27 cellular contexts compared by ENCODE assay signal in genomic region chr14:92204792-92205191, GRCh38.
"Had no signal": no experiment of that assay in that cellular context is flagged by ENCODE, and none has a peak within 500 bp of the region (broad histone marks: within the 10 kb centered on the region; RNA-seq: fewer than 3 reads in every experiment).

No MANE protein-coding gene starts in this region.

- FAIRE-seq: colon, endometrium, endothelial cell of umbilical vein, frontal cortex had no signal

- DNase-seq: colonic mucosa; cortex of kidney; dermis blood vessel endothelial cell; dorsolateral prefrontal cortex; effector CD4-positive, alpha-beta T cell; effector CD8-positive, alpha-beta T cell; effector memory CD4-positive, alpha-beta T cell; effector memory CD8-positive, alpha-beta T cell; endodermal cell; erythroblast; esophagus squamous epithelium; foreskin fibroblast; foreskin keratinocyte; foreskin melanocyte; gastrocnemius medialis; glutamatergic neuron; heart left ventricle; heart right ventricle had no signal

- H3K27ac ChIP-seq: colonic mucosa, coronary artery, dorsolateral prefrontal cortex, epithelial cell of prostate, esophagus muscularis mucosa, esophagus squamous epithelium, foreskin keratinocyte, gastrocnemius medialis, gastroesophageal sphincter, heart left ventricle, heart right ventricle had no signal

- H3K36me3 ChIP-seq: colonic mucosa, esophagus muscularis mucosa, esophagus squamous epithelium, gastrocnemius medialis, gastroesophageal sphincter, heart left ventricle, heart right ventricle had no signal

- ATAC-seq: effector memory CD8-positive, alpha-beta T cell; esophagus mucosa; foreskin keratinocyte; gastrocnemius medialis; gastroesophageal sphincter; heart left ventricle; heart right ventricle had no signal

- H3K9me3 ChIP-seq: colonic mucosa, esophagus squamous epithelium, gastrocnemius medialis, gastroesophageal sphincter, heart left ventricle, heart right ventricle had no signal

- H3K4me3 ChIP-seq: colonic mucosa, coronary artery, dorsolateral prefrontal cortex, esophagus muscularis mucosa, esophagus squamous epithelium, gastrocnemius medialis, gastroesophageal sphincter, heart left ventricle, heart right ventricle had no signal

- H3K27me3 ChIP-seq: colonic mucosa, gastrocnemius medialis had no signal

- H3K4me1 ChIP-seq: colonic mucosa, esophagus muscularis mucosa, esophagus squamous epithelium, foreskin keratinocyte, gastrocnemius medialis, gastroesophageal sphincter, heart left ventricle, heart right ventricle had no signal
